29 cellular contexts compared by ENCODE assay signal in genomic region chr12:88833641-88834116, GRCh38.
DNase-seq lines count a peak whose midpoint lies in the region; ATAC-seq and TF ChIP-seq lines count a peak whose summit lies in the region.
"Had no signal": no experiment of that assay in that cellular context is flagged by ENCODE, and none has a peak within 500 bp of the region (broad histone marks: within the 10 kb centered on the region; RNA-seq: fewer than 3 reads in every experiment).

No MANE protein-coding gene starts in this region.

- peak overlapping the region; percentile 28; the same call in 1 of the 2 replicates for H3K27ac ChIP-seq in GM23248
- peak overlapping the region; percentile 54 for H3K27ac ChIP-seq in PC-3 (ENCODE audit: low read length)
- H3K27ac ChIP-seq in esophagus muscularis mucosa (replicated peaks in 1 of 4) = peak overlapping the region; percentile 52 to 65 (median 62)
- H3K27ac ChIP-seq in osteoblast (ENCODE audit: low read depth, low read length) = peak overlapping the region; percentile 6
- H3K27ac ChIP-seq: BLaER1 treated with 17β-estradiol and CSF1 and Interleukin-3, amounts not matched to agents 10 nM and 100 nM; SJCRH30 had no signal

- H3K4me1 ChIP-seq in GM23248 (ENCODE audit: insufficient read depth) (0 out of 2 replicates have a peak, but pooled peaks cover 13% of the 10 kb centered on the region), PC-3 (ENCODE audit: insufficient read depth, low read length) (peaks cover 23% of the 10 kb centered on the region), esophagus muscularis mucosa (peaks cover 6 to 26% (median 11%) of the 10 kb centered on the region in 4 donors), osteoblast (ENCODE audit: insufficient read depth, low read length) (peaks cover 12% of the 10 kb centered on the region)
- H3K4me1 ChIP-seq: SJCRH30 had no signal

- H3K9ac ChIP-seq in GM23248 = no peak overlapping the region
- no peak overlapping the region for H3K9ac ChIP-seq in PC-3 (ENCODE audit: low read length)
- H3K9ac ChIP-seq: BLaER1 treated with 17β-estradiol and CSF1 and Interleukin-3, amounts not matched to agents 10 nM and 100 nM had no signal

- H3K9me3 ChIP-seq in GM23248 (ENCODE audit: low read depth) (no peaks in the 10 kb centered on the region), PC-3 (ENCODE audit: low read length) (no peaks in the 10 kb centered on the region), esophagus muscularis mucosa (peaks cover 0 to 7% (median 3%) of the 10 kb centered on the region in 4 donors), osteoblast (ENCODE audit: low read depth, low read length) (peaks cover 2% of the 10 kb centered on the region), MG63 (peaks cover 2% of the 10 kb centered on the region; the same call in 1 of the 2 replicates)
- H3K9me3 ChIP-seq: SJCRH30 had no signal

- peaks cover 5% of the 10 kb centered on the region; the same call in 1 of the 2 replicates for H3F3A ChIP-seq in GM23248 (ENCODE audit: insufficient read depth)
- H3F3A ChIP-seq in PC-3 (ENCODE audit: low read length, unreplicated experiment) = peaks cover 6% of the 10 kb centered on the region

- no peaks in the 10 kb centered on the region for H4K20me1 ChIP-seq in GM23248 (ENCODE audit: insufficient read depth)
- no peaks in the 10 kb centered on the region for H4K20me1 ChIP-seq in PC-3 (ENCODE audit: low read length)
- H4K20me1 ChIP-seq in osteoblast (ENCODE audit: insufficient read depth, low read length) = no peaks in the 10 kb centered on the region
- H4K20me1 ChIP-seq: BLaER1 treated with 17β-estradiol and CSF1 and Interleukin-3, amounts not matched to agents 10 nM and 100 nM had no signal

- POLR2A ChIA-PET in PC-3 (lab: Charles Lee; ENCODE audit: unreplicated experiment) = no interaction called here

- intact Hi-C loops in PC-3 (cut with micrococcal nuclease) = no loop called here
- intact Hi-C loops in esophagus muscularis mucosa (cut with DNase I) = loop anchor here (10.0 kb wide), 2 partner anchors 151 to 249 kb away; partner anchors contain the start of gene KITLG

- H3K9me2 ChIP-seq in GM23248 (ENCODE audit: insufficient read depth) (no peaks in the 10 kb centered on the region), PC-3 (replicated peaks; ENCODE audit: low read length) (no peaks in the 10 kb centered on the region)

- no peak overlapping the region for H3K4me3 ChIP-seq in GM23248
- no peak overlapping the region for H3K4me3 ChIP-seq in PC-3 (ENCODE audit: low read length)
- no peak overlapping the region for H3K4me3 ChIP-seq in esophagus muscularis mucosa
- H3K4me3 ChIP-seq in osteoblast (ENCODE audit: insufficient read depth, low read length) = no peak overlapping the region
- no peak overlapping the region for H3K4me3 ChIP-seq in MG63
- H3K4me3 ChIP-seq: BLaER1 treated with 17β-estradiol and CSF1 and Interleukin-3, amounts not matched to agents 10 nM and 100 nM; SJCRH30 had no signal

- no peaks in the 10 kb centered on the region for H3K36me3 ChIP-seq in GM23248 (ENCODE audit: low read depth)
- no peaks in the 10 kb centered on the region for H3K36me3 ChIP-seq in PC-3 (ENCODE audit: low read depth, low read length)
- H3K36me3 ChIP-seq in esophagus muscularis mucosa = no peaks in the 10 kb centered on the region
- no peaks in the 10 kb centered on the region for H3K36me3 ChIP-seq in osteoblast (ENCODE audit: insufficient read depth, low read length)
- H3K36me3 ChIP-seq in MG63 = no peaks in the 10 kb centered on the region
- H3K36me3 ChIP-seq: BLaER1 treated with 17β-estradiol and CSF1 and Interleukin-3, amounts not matched to agents 10 nM and 100 nM; SJCRH30 had no signal

- BruUV-seq in PC-3 (replicated peaks; lab: Mats Ljungman, UMichigan) = no TSS peak

- in situ Hi-C loops in GM23248 (cut with MboI) = no loop called here

- CTCF ChIA-PET in PC-3 (lab: Charles Lee) = no interaction called here

- TF ChIP-seq CTCF in PC-3 (conservative IDR thresholded peaks at IDR 0.05; ENCODE audit: low read depth, low read length) = no peak
- no peak for TF ChIP-seq CTCF in esophagus muscularis mucosa (IDR thresholded peaks at IDR 0.05)
- TF ChIP-seq CTCF in osteoblast (IDR thresholded peaks at IDR 0.05; ENCODE audit: extremely low read depth, low read depth, low read length) = no peak

- H2AFZ ChIP-seq in GM23248 (no peak overlapping the region), PC-3 (ENCODE audit: low read length) (no peak overlapping the region), osteoblast (ENCODE audit: low read length) (no peak overlapping the region)

- TF ChIP-seq EP300 in esophagus muscularis mucosa (IDR thresholded peaks at IDR 0.05) = no peak

- ATAC-seq in PC-3 = no peak
- no peak for ATAC-seq in HG03139 (IDR thresholded peaks at IDR 0.05; ENCODE audit: unreplicated experiment)
- no peak for ATAC-seq in GM18502 (IDR thresholded peaks at IDR 0.05; ENCODE audit: poor library complexity, unreplicated experiment)
- ATAC-seq: activated CD4-positive, CD25-positive, alpha-beta regulatory T cell treated with anti-CD3 and anti-CD28 coated beads, Interleukin-2, amount 50 U/mL, for 24 hours; activated CD8-positive, alpha-beta T cell treated with anti-CD3 and anti-CD28 coated beads for 36 hours; activated naive CD8-positive, alpha-beta T cell treated with anti-CD3 and anti-CD28 coated beads, Interleukin-2, amount 50 U/mL, for 24 hours; effector memory CD8-positive, alpha-beta T cell; left cardiac atrium; Panc1 had no signal

- no peak for TF ChIP-seq POLR2A in esophagus muscularis mucosa (IDR thresholded peaks at IDR 0.05; ENCODE audit: low read depth)

- DNase-seq in GM23248 (peak; percentile 39), PC-3 (peak; percentile 57), esophagus muscularis mucosa (ENCODE audit: extremely low spot score) (no peak), osteoblast (ENCODE audit: insufficient read length, low spot score, missing footprints) (no peak), T1000 (lab: John Stamatoyannopoulos, UW) (no peak), MG63 (no peak)
- DNase-seq: activated CD8-positive, alpha-beta T cell treated with anti-CD3 and anti-CD28 coated beads for 36 hours; activated effector memory CD4-positive, alpha-beta T cell treated with Interleukin-2 at 50 U/mL for 16 hours; activated naive CD8-positive, alpha-beta T cell treated with anti-CD3 and anti-CD28 coated beads, Interleukin-2, amount 50 U/mL, for 24 hours; COR-L47; effector memory CD8-positive, alpha-beta T cell; glutamatergic neuron; Karpas-422; left cardiac atrium; mesendoderm; naive B cell; NCI-H1105; NCI-H2081; NCI-H446 treated with DMSO at 0.1 percent for 48 hours; NK-92 treated with Interleukin-12 subunit alpha and Interleukin-12 subunit beta, amount 100 ng/mL, for 24 hours; nucleus accumbens; substantia nigra; T-helper 1 cell had no signal

- H3K4me2 ChIP-seq in GM23248 (ENCODE audit: unreplicated experiment) (no peak overlapping the region), PC-3 (ENCODE audit: low read length) (peak overlapping the region; percentile 25; the same call in 1 of the 2 replicates), osteoblast (ENCODE audit: insufficient read depth, low read length) (peak overlapping the region; percentile 5)
- H3K4me2 ChIP-seq: BLaER1 treated with 17β-estradiol and CSF1 and Interleukin-3, amounts not matched to agents 10 nM and 100 nM had no signal

- H3K79me2 ChIP-seq in GM23248 (ENCODE audit: insufficient read depth) (no peaks in the 10 kb centered on the region), PC-3 (ENCODE audit: low read length) (no peaks in the 10 kb centered on the region), osteoblast (ENCODE audit: insufficient read depth, low read length) (no peaks in the 10 kb centered on the region)

- no peaks in the 10 kb centered on the region for H3K27me3 ChIP-seq in GM23248 (replicated peaks; ENCODE audit: insufficient read depth)
- H3K27me3 ChIP-seq in PC-3 (ENCODE audit: low read length) = no peaks in the 10 kb centered on the region
- H3K27me3 ChIP-seq in esophagus muscularis mucosa = no peaks in the 10 kb centered on the region
- H3K27me3 ChIP-seq in osteoblast (ENCODE audit: insufficient read depth, low read length) = no peaks in the 10 kb centered on the region
- H3K27me3 ChIP-seq in MG63 = no peaks in the 10 kb centered on the region
- H3K27me3 ChIP-seq: BLaER1 treated with 17β-estradiol and CSF1 and Interleukin-3, amounts not matched to agents 10 nM and 100 nM; SJCRH30 had no signal

Comparison
In these comparisons a context has a peak if more than half of its experiments do, and no peak if none do; other contexts are left out.
1. DNase-seq: peak in GM23248 (single experiment) and PC-3 (single experiment); none in esophagus muscularis mucosa (single experiment), osteoblast (single experiment), T1000 (single experiment) and MG63 (single experiment).
2. H3K27ac ChIP-seq: peak in every context shown above with its lines; median percentile 62 in esophagus muscularis mucosa; 54 in PC-3; 28 in GM23248; 6 in osteoblast.